In genomic region chr17:60390223-60390622, GRCh38 we compare ENCODE assay signal across 8 cellular contexts. TPM values are rescaled to one million over a fixed set of nuclear protein-coding genes. Genes with fewer than 3 reads are reported as not detected.
DNase-seq lines count a peak whose midpoint lies in the region; ATAC-seq, FAIRE-seq and TF ChIP-seq lines count a peak whose summit lies in the region.

No MANE protein-coding gene starts in this region.

- peak overlapping the region in 2 of 4 donors; percentile 91 to 92 for H3K27ac ChIP-seq in pancreas

- no peaks in the 10 kb centered on the region for H3K36me3 ChIP-seq in pancreas

- no peak for ATAC-seq in activated T-cell treated with anti-CD3 and anti-CD28 coated beads, Interleukin-2, amount 50 U/mL, for 72 hours (replicated peaks in 1 of 2)
- ATAC-seq in T-helper 17 cell: no peak
- ATAC-seq in stimulated activated naive B cell treated with anti-CD40 and anti-IgM and Interleukin-4, amounts not matched to agents 10 μg/mL and 1 μg/mL and 100 μg/mL, for 72 hours (replicated peaks): no peak
- no peak for ATAC-seq in pancreas
- ATAC-seq in GM21367 (IDR thresholded peaks at IDR 0.05; ENCODE audit: unreplicated experiment): no peak
- no peak for ATAC-seq in GM18868 (IDR thresholded peaks at IDR 0.05; ENCODE audit: unreplicated experiment)

- FAIRE-seq in pancreas (lab: Jason Lieb, UNC): no peak

- H3K4me1 Mint-ChIP-seq in activated T-cell treated with anti-CD3 and anti-CD28 coated beads, Interleukin-2, amount 50 U/mL, for 72 hours (ENCODE audit: low read depth): peaks cover 49% of the 10 kb centered on the region
- peaks cover 40% of the 10 kb centered on the region for H3K4me1 Mint-ChIP-seq in T-helper 17 cell
- peaks cover 40 to 74% of the 10 kb centered on the region in 2 donors for H3K4me1 Mint-ChIP-seq in stimulated activated naive B cell treated with anti-CD40 and anti-IgM and Interleukin-4, amounts not matched to agents 10 μg/mL and 1 μg/mL and 100 μg/mL, for 72 hours

- H3K9me3 ChIP-seq in T-helper 17 cell (ENCODE audit: control insufficient read depth, low read length, poor library complexity, severe bottlenecking): no peaks in the 10 kb centered on the region
- H3K9me3 ChIP-seq in pancreas: no peaks in the 10 kb centered on the region

- WGBS in pancreas, 2 donors: 53 to 65% methylated on average over 1 of the region's 1 CpG

- TF ChIP-seq CTCF in pancreas (IDR thresholded peaks at IDR 0.05): no peak

- H3K27ac Mint-ChIP-seq in activated T-cell treated with anti-CD3 and anti-CD28 coated beads, Interleukin-2, amount 50 U/mL, for 72 hours: peak overlapping the region; percentile 91
- peak overlapping the region; percentile 93 for H3K27ac Mint-ChIP-seq in T-helper 17 cell
- no peak overlapping the region for H3K27ac Mint-ChIP-seq in stimulated activated naive B cell treated with anti-CD40 and anti-IgM and Interleukin-4, amounts not matched to agents 10 μg/mL and 1 μg/mL and 100 μg/mL, for 72 hours

- H3K27me3 ChIP-seq in pancreas: no peaks in the 10 kb centered on the region

- H3K4me3 ChIP-seq in pancreas: peak overlapping the region in 2 of 4 donors; percentile 75 to 79

- H3K4me3 Mint-ChIP-seq in activated T-cell treated with anti-CD3 and anti-CD28 coated beads, Interleukin-2, amount 50 U/mL, for 72 hours: peak overlapping the region; percentile 91 to 95
- no peak overlapping the region for H3K4me3 Mint-ChIP-seq in T-helper 17 cell
- H3K4me3 Mint-ChIP-seq in stimulated activated naive B cell treated with anti-CD40 and anti-IgM and Interleukin-4, amounts not matched to agents 10 μg/mL and 1 μg/mL and 100 μg/mL, for 72 hours: peak overlapping the region; percentile 99

- no peak for DNase-seq in activated T-cell treated with anti-CD3 and anti-CD28 coated beads, Interleukin-2, amount 50 U/mL, for 72 hours
- no peak for DNase-seq in activated T-cell treated with anti-CD3 and anti-CD28 coated beads, Interleukin-2, amount 50 U/mL, for 1 hour
- no peak for DNase-seq in T-helper 17 cell
- DNase-seq in foreskin melanocyte: peak; percentile 65
- DNase-seq in stimulated activated naive B cell treated with anti-CD40 and anti-IgM and Interleukin-4, amounts not matched to agents 10 μg/mL and 1 μg/mL and 100 μg/mL, for 72 hours: no peak
- DNase-seq in pancreas: no peak

- H3K27me3 Mint-ChIP-seq in activated T-cell treated with anti-CD3 and anti-CD28 coated beads, Interleukin-2, amount 50 U/mL, for 72 hours (ENCODE audit: low read depth): no peaks in the 10 kb centered on the region
- no peaks in the 10 kb centered on the region for H3K27me3 Mint-ChIP-seq in T-helper 17 cell
- H3K27me3 Mint-ChIP-seq in stimulated activated naive B cell treated with anti-CD40 and anti-IgM and Interleukin-4, amounts not matched to agents 10 μg/mL and 1 μg/mL and 100 μg/mL, for 72 hours: no peaks in the 10 kb centered on the region

- no peaks in the 10 kb centered on the region for H3K9me3 Mint-ChIP-seq in activated T-cell treated with anti-CD3 and anti-CD28 coated beads, Interleukin-2, amount 50 U/mL, for 72 hours
- no peaks in the 10 kb centered on the region for H3K9me3 Mint-ChIP-seq in stimulated activated naive B cell treated with anti-CD40 and anti-IgM and Interleukin-4, amounts not matched to agents 10 μg/mL and 1 μg/mL and 100 μg/mL, for 72 hours

- peaks cover 4 to 5% of the 10 kb centered on the region in 2 donors for H3K36me3 Mint-ChIP-seq in activated T-cell treated with anti-CD3 and anti-CD28 coated beads, Interleukin-2, amount 50 U/mL, for 72 hours (ENCODE audit: insufficient read depth in 2 of 2)
- H3K36me3 Mint-ChIP-seq in T-helper 17 cell (ENCODE audit: low read depth): no peaks in the 10 kb centered on the region
- H3K36me3 Mint-ChIP-seq in stimulated activated naive B cell treated with anti-CD40 and anti-IgM and Interleukin-4, amounts not matched to agents 10 μg/mL and 1 μg/mL and 100 μg/mL, for 72 hours: peaks cover 3 to 4% of the 10 kb centered on the region in 2 donors

- peaks cover 7 to 14% (median 13%) of the 10 kb centered on the region in 3 donors for H3K4me1 ChIP-seq in pancreas

- intact Hi-C loops in pancreas (cut with DNase I): no loop called here

RNA-seq across cellular contexts. Expression of gene USP32, which starts 1.7 kb away (rescaled TPM):
- 10 to 100 TPM; 42.4 to 48.8 TPM for total RNA-seq in activated T-cell treated with anti-CD3 and anti-CD28 coated beads, Interleukin-2, amount 50 U/mL, for 72 hours
- 10 to 100 TPM; 27.5 to 34.2 TPM for total RNA-seq in T-helper 17 cell
- total RNA-seq in pancreas: 10 to 100 TPM; 14.1 to 25.5 (median 16.2) TPM
- polyA plus RNA-seq in pancreas: 1 to 10 TPM; 7.7 to 9.5 TPM

RNA-seq across cellular contexts. Expression of gene CHCT1, which starts 32.1 kb away (rescaled TPM):
- under 1 TPM; 0.46 to 0.67 TPM for total RNA-seq in activated T-cell treated with anti-CD3 and anti-CD28 coated beads, Interleukin-2, amount 50 U/mL, for 72 hours
- total RNA-seq in T-helper 17 cell (not detected), pancreas (not detected)
- under 1 TPM in 1 of 2 donors, not detected in 1; 0.14 TPM for polyA plus RNA-seq in pancreas
